ENCODE assay signal across 1 cellular context in the genomic region with DNA sequence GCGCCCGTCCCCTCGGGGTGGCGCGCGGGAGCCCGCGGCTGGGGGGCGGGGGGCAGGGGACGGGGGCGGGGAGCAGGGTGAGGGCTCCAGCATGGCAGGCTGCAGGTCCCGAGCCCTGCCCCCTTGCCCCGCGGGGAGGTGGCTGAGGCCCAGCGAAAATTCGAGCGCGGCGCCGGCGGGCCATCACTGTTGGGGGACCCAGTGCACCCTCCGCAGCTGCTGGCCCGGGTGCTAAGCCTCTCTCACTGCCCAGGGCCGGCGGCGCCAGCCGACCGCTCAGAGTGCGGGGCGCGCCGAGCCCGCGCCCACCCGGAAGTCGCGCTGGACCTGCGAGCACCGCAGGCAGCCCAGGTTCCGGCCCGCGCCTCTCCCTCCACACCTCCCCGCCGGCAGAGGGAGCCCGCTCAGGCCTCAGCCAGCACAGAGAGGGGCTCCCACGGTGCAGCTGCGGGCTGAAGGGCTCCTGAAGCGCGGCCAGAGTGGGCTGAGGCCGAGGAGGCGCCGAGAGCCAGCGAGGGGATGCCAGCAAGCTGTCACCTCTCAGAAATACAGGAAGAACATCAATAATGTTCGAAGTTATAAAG.
A peak's percentile ranks its signal among the peaks of the same experiment; 100 is the strongest.
TF ChIP-seq lines count a peak whose summit lies in the region.

No MANE protein-coding gene starts in this region.

TF ChIP-seq in H1, 55 proteins besides CTCF, POLR2A, EP300 and RAD21:
- TF ChIP-seq PHF8 (conservative IDR thresholded peaks at IDR 0.05; ENCODE audit: low read depth, low read length): peak; percentile 46; the same call in 1 of the 2 replicates
- TF ChIP-seq TAF1 (IDR thresholded peaks at IDR 0.05; ENCODE audit: low read depth, low read length): 0 out of 2 replicates have a peak, but pooled peaks have one; percentile 15
- TF ChIP-seq BACH1 (IDR thresholded peaks at IDR 0.05; ENCODE audit: low read length): peak; percentile 67; the same call in 1 of the 2 replicates
- 0 out of 4 replicates have a peak, but pooled peaks of 1 of the 2 experiments have one; percentile 34 for TF ChIP-seq HDAC2 (IDR thresholded peaks at IDR 0.05; ENCODE audit: borderline replicate concordance in 1 of 2, low read depth in 2 of 2, low read length in 2 of 2)
- TF ChIP-seq SIN3A (conservative IDR thresholded peaks at IDR 0.05 in 1 of 2, IDR thresholded peaks at IDR 0.05 in 1 of 2; ENCODE audit: low read depth in 1 of 2, low read length in 2 of 2): 0 out of 4 replicates have a peak, but pooled peaks of 1 of the 2 experiments have one; percentile 19
TF ChIP-seq in H1: peak in this region for 5; not testable (repeated sequence) for 50.
